9 cellular contexts compared by ENCODE assay signal in the genomic region with DNA sequence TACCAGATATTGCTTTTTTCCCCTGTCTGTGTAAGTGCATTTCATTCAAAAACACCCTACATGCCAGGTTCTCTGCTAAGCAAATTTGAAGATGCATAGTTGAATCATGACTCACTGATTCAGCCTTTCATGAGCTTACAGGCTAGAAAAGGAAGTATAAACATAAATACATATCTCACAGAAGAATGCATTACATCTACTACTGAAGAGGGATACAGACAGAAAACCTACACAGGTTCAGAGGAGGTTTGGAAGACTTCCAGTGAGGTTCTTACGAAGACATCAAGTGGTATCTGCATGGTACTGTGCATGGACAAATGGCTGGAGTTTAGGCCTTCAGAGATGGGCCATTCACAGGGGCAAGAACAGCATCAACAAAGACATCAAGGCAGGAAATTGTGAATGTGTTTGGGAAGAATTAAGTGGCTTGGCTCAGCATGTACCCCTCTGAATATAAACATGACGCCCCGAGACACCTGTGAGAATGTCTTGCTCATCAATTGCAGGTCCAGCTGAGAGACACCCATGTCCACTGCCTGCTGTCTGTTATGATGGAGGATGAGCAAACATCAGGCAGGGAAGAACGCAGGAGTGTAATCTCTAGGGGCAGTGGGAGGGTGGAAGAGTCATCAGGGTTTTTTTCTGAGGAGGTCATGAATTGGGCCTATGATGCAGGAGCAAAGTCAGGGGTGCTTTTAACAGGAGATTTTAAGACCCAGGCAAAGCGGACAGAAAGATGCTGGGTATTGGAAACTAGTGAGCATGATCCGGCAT.
DNase-seq lines count a peak whose midpoint lies in the region; ATAC-seq, FAIRE-seq and TF ChIP-seq lines count a peak whose summit lies in the region.
"Had no signal": no experiment of that assay in that cellular context is flagged by ENCODE, and none has a peak within 500 bp of the region (broad histone marks: within the 10 kb centered on the region; RNA-seq: fewer than 3 reads in every experiment).

No MANE protein-coding gene starts in this region.

- peak overlapping the region; percentile 59 for H3K27ac ChIP-seq in HepG2 (ENCODE audit: extremely low read length, insufficient read depth, low read length)

- TF ChIP-seq POLR2A in HepG2 (IDR thresholded peaks at IDR 0.05; ENCODE audit: insufficient read depth in 1 of 2, low read depth in 2 of 2, low read length in 2 of 2), result no peak

- BruUV-seq in HepG2 (replicated peaks; lab: Mats Ljungman, UMichigan), result TSS peak; percentile 93

- no peak for FAIRE-seq in HepG2 (lab: Jason Lieb, UNC)

- ATAC-seq in HepG2 (peak; percentile 81), HG02970 (IDR thresholded peaks at IDR 0.05; ENCODE audit: low FRiP score, unreplicated experiment) (no peak), GM21528 (IDR thresholded peaks at IDR 0.05; ENCODE audit: low FRiP score, unreplicated experiment) (no peak), HG02623 (IDR thresholded peaks at IDR 0.05; ENCODE audit: unreplicated experiment) (no peak), GM19455 (IDR thresholded peaks at IDR 0.05; ENCODE audit: unreplicated experiment) (no peak)

- TF ChIP-seq EP300 in HepG2 (IDR thresholded peaks at IDR 0.05; ENCODE audit: low read depth in 2 of 2, low read length in 2 of 2) (peak in 1 of 2 experiments; percentile 68; a peak in 1 of 4 replicates), HepG2 (CRISPR knock-in tag; IDR thresholded peaks at IDR 0.05; ENCODE audit: borderline replicate concordance) (no peak)

- 46% methylated on average over 6 of the region's 6 CpGs for WGBS in HepG2 (ENCODE audit: low lambda C conversion rate)

- peaks cover 41% of the 10 kb centered on the region for H3K4me1 ChIP-seq in HepG2 (ENCODE audit: insufficient read depth, low read length)

- no peak for TF ChIP-seq CTCF in HepG2 (CRISPR knock-in tag; IDR thresholded peaks at IDR 0.05)

- H3K4me2 ChIP-seq in HepG2 (ENCODE audit: low read depth, low read length), result peak overlapping the region; percentile 52; the same call in 1 of the 2 replicates

- no peaks in the 10 kb centered on the region for H3K79me2 ChIP-seq in HepG2 (ENCODE audit: insufficient read depth, low read length)

- POLR2A ChIA-PET in HepG2 (lab: Yijun Ruan, JAX), result interaction anchor here (2.2 to 4.0 kb wide), 2 partner anchors 9 to 183 kb away, joined by 7 to 60 read pairs; no protein-coding TSS in a partner anchor

- no peaks in the 10 kb centered on the region for H3K36me3 ChIP-seq in HepG2 (replicated peaks in 1 of 2; ENCODE audit: control insufficient read depth in 1 of 2, insufficient read depth in 2 of 2, low read length in 2 of 2)

- no peaks in the 10 kb centered on the region for H4K20me1 ChIP-seq in HepG2 (ENCODE audit: insufficient read depth, low read length)

- no peak for TF ChIP-seq RAD21 in HepG2 (CRISPR knock-in tag; IDR thresholded peaks at IDR 0.05)

- DNase-seq in ACHN (peak; percentile 64), HuH-7.5 (ENCODE audit: low spot score) (peak; percentile 26), brain pericyte (ENCODE audit: low read depth, low spot score) (peak; percentile 18), HepG2 (ENCODE audit: low spot score) (peak; percentile 87)
- DNase-seq: NCI-H510A treated with DMSO at 0.1 percent for 48 hours had no signal

- no peak overlapping the region for H3K4me3 ChIP-seq in HepG2 (replicated peaks in 1 of 3; ENCODE audit: insufficient read depth in 1 of 3, low read depth in 2 of 3, low read length in 3 of 3)

- intact Hi-C loops in HepG2 (cut with micrococcal nuclease; ENCODE audit: unreplicated experiment), result loop anchor here (1.0 to 10.0 kb wide), 2 partner anchors 9 to 465 kb away; a partner anchor contains a TSS

- no peak overlapping the region for H2AFZ ChIP-seq in HepG2 (ENCODE audit: low read length)

- H3K27me3 ChIP-seq in HepG2 (ENCODE audit: control insufficient read depth in 1 of 2, insufficient read depth in 2 of 2, low read length in 2 of 2), result no peaks in the 10 kb centered on the region; a peak in 1 of 5 replicates

- H3K9ac ChIP-seq in HepG2 (ENCODE audit: insufficient read depth, low read depth, low read length), result peak overlapping the region; percentile 40; the same call in 1 of the 2 replicates

- in situ Hi-C loops in ACHN (cut with HindIII; ENCODE audit: low pct_ligation_motif_present, low pct_unique_long_range_greater_than_20kb, low sequenced_read_pairs) (no loop called here), HepG2 (cut with HindIII; ENCODE audit: extremely low pct_ligation_motif_present, low pct_unique_long_range_greater_than_20kb) (no loop called here)

- no peaks in the 10 kb centered on the region for H3K9me3 ChIP-seq in HepG2 (ENCODE audit: low read length)

- CTCF ChIA-PET in HepG2 (lab: Yijun Ruan, JAX; ENCODE audit: low intra/inter-chr PET ratio, low total read pairs), result no interaction called here

TF ChIP-seq in HepG2, 621 proteins besides CTCF, POLR2A, EP300 and RAD21 (continues in another document):
- TF ChIP-seq, protein P1, sequence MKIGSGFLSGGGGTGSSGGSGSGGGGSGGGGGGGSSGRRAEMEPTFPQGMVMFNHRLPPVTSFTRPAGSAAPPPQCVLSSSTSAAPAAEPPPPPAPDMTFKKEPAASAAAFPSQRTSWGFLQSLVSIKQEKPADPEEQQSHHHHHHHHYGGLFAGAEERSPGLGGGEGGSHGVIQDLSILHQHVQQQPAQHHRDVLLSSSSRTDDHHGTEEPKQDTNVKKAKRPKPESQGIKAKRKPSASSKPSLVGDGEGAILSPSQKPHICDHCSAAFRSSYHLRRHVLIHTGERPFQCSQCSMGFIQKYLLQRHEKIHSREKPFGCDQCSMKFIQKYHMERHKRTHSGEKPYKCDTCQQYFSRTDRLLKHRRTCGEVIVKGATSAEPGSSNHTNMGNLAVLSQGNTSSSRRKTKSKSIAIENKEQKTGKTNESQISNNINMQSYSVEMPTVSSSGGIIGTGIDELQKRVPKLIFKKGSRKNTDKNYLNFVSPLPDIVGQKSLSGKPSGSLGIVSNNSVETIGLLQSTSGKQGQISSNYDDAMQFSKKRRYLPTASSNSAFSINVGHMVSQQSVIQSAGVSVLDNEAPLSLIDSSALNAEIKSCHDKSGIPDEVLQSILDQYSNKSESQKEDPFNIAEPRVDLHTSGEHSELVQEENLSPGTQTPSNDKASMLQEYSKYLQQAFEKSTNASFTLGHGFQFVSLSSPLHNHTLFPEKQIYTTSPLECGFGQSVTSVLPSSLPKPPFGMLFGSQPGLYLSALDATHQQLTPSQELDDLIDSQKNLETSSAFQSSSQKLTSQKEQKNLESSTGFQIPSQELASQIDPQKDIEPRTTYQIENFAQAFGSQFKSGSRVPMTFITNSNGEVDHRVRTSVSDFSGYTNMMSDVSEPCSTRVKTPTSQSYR (CRISPR knock-in tag; IDR thresholded peaks at IDR 0.05; ENCODE audit: borderline replicate concordance), result no peak
- TF ChIP-seq SIX1 (CRISPR knock-in tag; IDR thresholded peaks at IDR 0.05; ENCODE audit: borderline replicate concordance) (no peak), ZNF879 (CRISPR knock-in tag; IDR thresholded peaks at IDR 0.05) (no peak), ZNF101 (CRISPR knock-in tag; IDR thresholded peaks at IDR 0.05; ENCODE audit: borderline replicate concordance, low read depth) (no peak)
- TF ChIP-seq, protein P2, sequence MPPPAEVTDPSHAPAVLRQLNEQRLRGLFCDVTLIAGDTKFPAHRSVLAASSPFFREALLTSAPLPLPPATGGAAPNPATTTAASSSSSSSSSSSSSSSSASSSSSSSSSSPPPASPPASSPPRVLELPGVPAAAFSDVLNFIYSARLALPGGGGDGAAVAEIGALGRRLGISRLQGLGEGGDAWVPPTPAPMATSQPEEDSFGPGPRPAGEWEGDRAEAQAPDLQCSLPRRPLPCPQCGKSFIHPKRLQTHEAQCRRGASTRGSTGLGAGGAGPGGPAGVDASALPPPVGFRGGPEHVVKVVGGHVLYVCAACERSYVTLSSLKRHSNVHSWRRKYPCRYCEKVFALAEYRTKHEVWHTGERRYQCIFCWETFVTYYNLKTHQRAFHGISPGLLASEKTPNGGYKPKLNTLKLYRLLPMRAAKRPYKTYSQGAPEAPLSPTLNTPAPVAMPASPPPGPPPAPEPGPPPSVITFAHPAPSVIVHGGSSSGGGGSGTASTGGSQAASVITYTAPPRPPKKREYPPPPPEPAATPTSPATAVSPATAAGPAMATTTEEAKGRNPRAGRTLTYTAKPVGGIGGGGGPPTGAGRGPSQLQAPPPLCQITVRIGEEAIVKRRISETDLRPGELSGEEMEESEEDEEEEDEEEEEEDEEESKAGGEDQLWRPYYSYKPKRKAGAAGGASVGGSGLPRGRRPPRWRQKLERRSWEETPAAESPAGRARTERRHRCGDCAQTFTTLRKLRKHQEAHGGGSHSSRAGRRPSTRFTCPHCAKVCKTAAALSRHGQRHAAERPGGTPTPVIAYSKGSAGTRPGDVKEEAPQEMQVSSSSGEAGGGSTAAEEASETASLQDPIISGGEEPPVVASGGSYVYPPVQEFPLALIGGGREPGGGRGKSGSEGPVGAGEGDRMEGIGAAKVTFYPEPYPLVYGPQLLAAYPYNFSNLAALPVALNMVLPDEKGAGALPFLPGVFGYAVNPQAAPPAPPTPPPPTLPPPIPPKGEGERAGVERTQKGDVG (CRISPR knock-in tag; IDR thresholded peaks at IDR 0.05; ENCODE audit: borderline replicate concordance), result no peak
- TF ChIP-seq, protein P3, sequence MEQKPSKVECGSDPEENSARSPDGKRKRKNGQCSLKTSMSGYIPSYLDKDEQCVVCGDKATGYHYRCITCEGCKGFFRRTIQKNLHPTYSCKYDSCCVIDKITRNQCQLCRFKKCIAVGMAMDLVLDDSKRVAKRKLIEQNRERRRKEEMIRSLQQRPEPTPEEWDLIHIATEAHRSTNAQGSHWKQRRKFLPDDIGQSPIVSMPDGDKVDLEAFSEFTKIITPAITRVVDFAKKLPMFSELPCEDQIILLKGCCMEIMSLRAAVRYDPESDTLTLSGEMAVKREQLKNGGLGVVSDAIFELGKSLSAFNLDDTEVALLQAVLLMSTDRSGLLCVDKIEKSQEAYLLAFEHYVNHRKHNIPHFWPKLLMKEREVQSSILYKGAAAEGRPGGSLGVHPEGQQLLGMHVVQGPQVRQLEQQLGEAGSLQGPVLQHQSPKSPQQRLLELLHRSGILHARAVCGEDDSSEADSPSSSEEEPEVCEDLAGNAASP (CRISPR knock-in tag; IDR thresholded peaks at IDR 0.05; ENCODE audit: borderline replicate concordance), result no peak

Comparison
In these comparisons a context has a peak if more than half of its experiments do, and no peak if none do; other contexts are left out.
1. DNase-seq: peak in every context shown above with its lines; median percentile 87 in HepG2; 64 in ACHN; 26 in HuH-7.5; 18 in brain pericyte.